In the genomic region with DNA sequence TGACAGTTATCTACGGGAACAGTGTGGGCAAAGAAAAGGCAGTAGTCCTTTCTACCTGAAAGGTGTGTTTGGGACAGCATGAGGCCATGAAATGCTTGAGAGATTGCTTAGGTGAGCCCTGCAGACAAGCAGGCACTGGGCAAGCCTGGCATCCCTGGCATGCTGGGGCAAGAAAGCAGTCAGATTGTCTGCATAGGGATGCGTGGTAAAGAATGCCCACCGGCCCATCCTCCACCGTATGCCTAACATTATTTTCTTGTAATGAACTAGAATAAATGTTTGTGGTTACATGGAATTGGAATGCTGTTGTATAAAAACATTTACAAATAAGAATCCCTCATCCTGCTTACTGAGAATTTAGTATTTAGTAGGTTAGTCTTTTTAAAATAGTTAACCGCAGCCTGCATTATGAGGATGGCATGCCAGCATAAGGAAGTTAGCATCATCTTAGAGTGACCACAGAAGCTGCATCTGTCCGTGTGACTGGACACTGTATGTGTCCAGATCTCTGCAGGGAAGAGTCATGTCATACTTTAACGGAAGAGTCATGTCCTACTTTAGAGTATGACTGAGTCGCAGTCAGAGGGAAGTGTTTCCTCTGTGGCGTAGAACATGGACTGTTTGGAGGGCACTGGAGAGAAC, we compare ENCODE assay signal across 19 cellular contexts. TPM values are rescaled to one million over a fixed set of nuclear protein-coding genes. Genes with fewer than 3 reads are reported as not detected.
A peak's percentile ranks its signal among the peaks of the same experiment; 100 is the strongest.
DNase-seq lines count a peak whose midpoint lies in the region; ATAC-seq, FAIRE-seq and TF ChIP-seq lines count a peak whose summit lies in the region.
"Had no signal": no experiment of that assay in that cellular context is flagged by ENCODE, and none has a peak within 500 bp of the region (broad histone marks: within the 10 kb centered on the region; RNA-seq: fewer than 3 reads in every experiment).

No MANE protein-coding gene starts in this region.

- TF ChIP-seq CTCF in RWPE1 (conservative IDR thresholded peaks at IDR 0.05; ENCODE audit: low read depth) (no peak), epithelial cell of esophagus (IDR thresholded peaks at IDR 0.05; ENCODE audit: insufficient read depth, low read depth, low read length, missing control alignments) (no peak), osteoblast (IDR thresholded peaks at IDR 0.05; ENCODE audit: extremely low read depth, low read depth, low read length) (no peak)

- H3K4me2 ChIP-seq in osteoblast (ENCODE audit: insufficient read depth, low read length) = peak overlapping the region; percentile 47

- H2AFZ ChIP-seq in osteoblast (ENCODE audit: low read length) = no peak overlapping the region

- in situ Hi-C loops in G401 (cut with HindIII; ENCODE audit: low sequenced_read_pairs) = no loop called here

- ATAC-seq in HG03565 (IDR thresholded peaks at IDR 0.05; ENCODE audit: unreplicated experiment) = no peak
- ATAC-seq: activated T-helper 17 cell treated with anti-CD3 and anti-CD28 coated beads, Interleukin-2, amount 50 U/mL, for 72 hours; stimulated activated naive CD8-positive, alpha-beta T cell treated with anti-CD3 and anti-CD28 coated beads, Interleukin-15, amount 100 ng/mL, for 72 hours had no signal

- H3K4me3 ChIP-seq in epithelial cell of esophagus (ENCODE audit: low read length) = no peak overlapping the region
- no peak overlapping the region for H3K4me3 ChIP-seq in osteoblast (ENCODE audit: insufficient read depth, low read length)

- CTCF ChIA-PET in RWPE1 (lab: Yijun Ruan, JAX) = no interaction called here

- H3K27ac ChIP-seq in RWPE1 = peak overlapping the region; percentile 27
- H3K27ac ChIP-seq in osteoblast (ENCODE audit: low read depth, low read length) = peak overlapping the region; percentile 72
- H3K27ac ChIP-seq: HL-60 had no signal

- FAIRE-seq in urothelium cell line (lab: Jason Lieb, UNC) = no peak
- FAIRE-seq: GM18507, H54 had no signal

- peaks cover 17% of the 10 kb centered on the region for H3K79me2 ChIP-seq in osteoblast (ENCODE audit: insufficient read depth, low read length)

- H3K27me3 ChIP-seq in osteoblast (ENCODE audit: insufficient read depth, low read length) = no peaks in the 10 kb centered on the region

- peaks cover 12% of the 10 kb centered on the region for H3K4me1 ChIP-seq in osteoblast (ENCODE audit: insufficient read depth, low read length)

- H3K36me3 ChIP-seq in osteoblast (ENCODE audit: insufficient read depth, low read length) = peaks cover 13% of the 10 kb centered on the region

- DNase-seq in G401 (ENCODE audit: low spot score) = peak; percentile 20
- peak; percentile 34 for DNase-seq in RWPE1 (ENCODE audit: low spot score)
- peak; percentile 62 for DNase-seq in epithelial cell of esophagus (ENCODE audit: low read depth)
- DNase-seq in osteoblast (ENCODE audit: insufficient read length, low spot score, missing footprints) = no peak
- DNase-seq in urothelium cell line (ENCODE audit: low spot score) = no peak
- no peak for DNase-seq in NCI-H146 (lab: John Stamatoyannopoulos, UW)
- DNase-seq in middle frontal gyrus (ENCODE audit: extremely low spot score, low spot score) = no peak
- DNase-seq: activated CD4-positive, alpha-beta memory T cell treated with anti-CD3 and anti-CD28 coated beads, Interleukin-2, amount 10 ng/mL, durations not matched to agents 7 days and 5 days; CD4-positive, alpha-beta T cell; hypothalamus; NCI-H1930; nucleus accumbens; stimulated activated naive CD8-positive, alpha-beta T cell treated with anti-CD3 and anti-CD28 coated beads, Interleukin-15, amount 100 ng/mL, for 72 hours; T-helper 9 cell had no signal

- no peaks in the 10 kb centered on the region for H3K9me3 ChIP-seq in osteoblast (ENCODE audit: low read depth, low read length)

- POLR2A ChIA-PET in RWPE1 (lab: Yijun Ruan, JAX; ENCODE audit: low non-redundant PET) = no interaction called here

- H4K20me1 ChIP-seq in osteoblast (ENCODE audit: insufficient read depth, low read length) = no peaks in the 10 kb centered on the region

RNA-seq across cellular contexts. Expression of a gene that starts 18.9 kb away (rescaled TPM):
- total RNA-seq in G401 (2014; rRNA removed; shearing (Covaris generic)) = 2.5 and 3.8 TPM in 2 replicates
- total RNA-seq in osteoblast = 5.0 and 6.2 TPM in 2 replicates

RNA-seq across cellular contexts. Expression of a gene that starts 19.0 kb away (rescaled TPM):
- total RNA-seq in G401 (2014; rRNA removed; shearing (Covaris generic)) = 47.3 and 58.7 TPM in 2 replicates
- 3.5 and 4.0 TPM in 2 replicates for total RNA-seq in osteoblast

Comparison
In these comparisons a context has a peak if more than half of its experiments do, and no peak if none do; other contexts are left out.
1. DNase-seq: peak in G401 (single experiment), RWPE1 (single experiment) and epithelial cell of esophagus (single experiment); none in osteoblast (single experiment), urothelium cell line (single experiment), NCI-H146 (single experiment) and middle frontal gyrus (single experiment).